Comparison of ENCODE assay signal across 2 cellular contexts in genomic region chr14:38500125-38500524, GRCh38.
TF ChIP-seq lines count a peak whose summit lies in the region.

No MANE protein-coding gene starts in this region.

TF ChIP-seq in IMR-90, 13 proteins besides CTCF, POLR2A, EP300 and RAD21 (continued from another document):
- TF ChIP-seq ELK1 (IDR thresholded peaks at IDR 0.05; ENCODE audit: borderline replicate concordance, low read depth, low read length), result no peak
- no peak for TF ChIP-seq MAZ (IDR thresholded peaks at IDR 0.05; ENCODE audit: borderline replicate concordance, low read depth, low read length)
- no peak for TF ChIP-seq SMC3 (IDR thresholded peaks at IDR 0.05; ENCODE audit: low read depth, low read length)
- no peak for TF ChIP-seq NFE2L2 (IDR thresholded peaks at IDR 0.05; ENCODE audit: low read depth, low read length)
- no peak for TF ChIP-seq FOS (IDR thresholded peaks at IDR 0.05; ENCODE audit: low read depth, low read length)
- TF ChIP-seq RCOR1 (IDR thresholded peaks at IDR 0.05; ENCODE audit: insufficient replicate concordance, low read length), result no peak
- TF ChIP-seq USF2 (IDR thresholded peaks at IDR 0.05; ENCODE audit: low read depth, low read length), result no peak
- no peak for TF ChIP-seq MXI1 (IDR thresholded peaks at IDR 0.05; ENCODE audit: borderline replicate concordance, low read depth, low read length)
- TF ChIP-seq BHLHE40 (IDR thresholded peaks at IDR 0.05; ENCODE audit: low read depth, low read length), result no peak
- TF ChIP-seq MAFK (IDR thresholded peaks at IDR 0.05; ENCODE audit: low read depth, low read length), result no peak

TF ChIP-seq in GM12878, 131 proteins besides CTCF, POLR2A, EP300 and RAD21 (continued from another document):
- TF ChIP-seq CUX1 (IDR thresholded peaks at IDR 0.05; ENCODE audit: insufficient replicate concordance, low read depth, low read length) (no peak), EZH2 (IDR thresholded peaks at IDR 0.05; ENCODE audit: borderline replicate concordance, control insufficient read depth, low read depth, low read length) (no peak), RUNX3 (IDR thresholded peaks at IDR 0.05; ENCODE audit: low read length) (no peak), ZNF592 (IDR thresholded peaks at IDR 0.05) (no peak), ATF7 (IDR thresholded peaks at IDR 0.05; ENCODE audit: low read depth) (no peak), MLLT1 (IDR thresholded peaks at IDR 0.05) (no peak), ZNF217 (IDR thresholded peaks at IDR 0.05) (no peak), CBX5 (IDR thresholded peaks at IDR 0.05; ENCODE audit: low read depth) (no peak), FOS (IDR thresholded peaks at IDR 0.05; ENCODE audit: borderline replicate concordance, extremely low read depth, insufficient read length) (no peak), NFIC (IDR thresholded peaks at IDR 0.05; ENCODE audit: low read depth, low read length) (no peak), SMAD5 (IDR thresholded peaks at IDR 0.05; ENCODE audit: low read depth) (no peak), DPF2 (IDR thresholded peaks at IDR 0.05) (no peak), HSF1 (IDR thresholded peaks at IDR 0.05; ENCODE audit: low read depth, low read length) (no peak), BMI1 (IDR thresholded peaks at IDR 0.05; ENCODE audit: borderline replicate concordance) (no peak)
TF ChIP-seq in GM12878: peak in this region for 0.
